In the genomic region with DNA sequence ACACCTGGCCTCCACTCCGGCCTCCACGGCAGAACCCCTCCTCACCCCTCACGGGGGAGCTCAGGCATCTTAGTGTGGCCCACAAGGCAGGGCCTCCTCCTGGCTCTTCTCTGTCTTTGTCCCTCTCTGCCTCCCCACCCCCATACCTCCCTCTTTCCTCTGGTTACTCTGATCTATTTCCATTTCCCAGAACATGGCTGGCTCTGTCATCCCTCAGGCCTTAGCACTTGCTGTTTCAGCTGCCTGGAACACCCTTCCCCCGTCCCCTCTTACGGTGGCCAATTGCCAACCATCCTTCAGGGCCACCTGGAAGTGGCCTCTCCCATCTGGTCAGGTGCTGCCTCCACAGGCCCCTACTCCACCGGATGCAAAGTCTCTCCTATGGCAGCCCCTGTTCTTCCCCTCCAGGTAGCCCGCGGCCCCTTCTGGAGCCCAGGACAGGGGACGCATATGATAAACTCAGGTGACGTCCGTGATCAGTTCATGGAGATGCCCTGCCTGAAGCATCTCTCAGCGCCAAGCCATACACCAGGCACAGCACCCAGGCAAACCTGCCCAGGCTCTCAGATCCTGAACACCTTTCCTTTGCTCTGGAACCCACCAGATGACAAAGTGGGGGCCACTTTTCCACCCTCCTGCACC, we compare ENCODE assay signal across 14 cellular contexts. TPM values are rescaled to one million over a fixed set of nuclear protein-coding genes. Genes with fewer than 3 reads are reported as not detected.
DNase-seq lines count a peak whose midpoint lies in the region; ATAC-seq and TF ChIP-seq lines count a peak whose summit lies in the region.
"Had no signal": no experiment of that assay in that cellular context is flagged by ENCODE, and none has a peak within 500 bp of the region (broad histone marks: within the 10 kb centered on the region; RNA-seq: fewer than 3 reads in every experiment).

No MANE protein-coding gene starts in this region.

- no peaks in the 10 kb centered on the region for H3K9me3 ChIP-seq in BE2C
- H3K9me3 ChIP-seq in neuronal stem cell (replicated peaks in 1 of 2; ENCODE audit: control insufficient read depth in 2 of 2, insufficient read depth in 1 of 2, low read depth in 1 of 2, low read length in 2 of 2), result no peaks in the 10 kb centered on the region

- H3K36me3 ChIP-seq in BE2C (no peaks in the 10 kb centered on the region), neuronal stem cell (replicated peaks in 1 of 2; ENCODE audit: control insufficient read depth in 2 of 2, insufficient read depth in 2 of 2, low read length in 2 of 2) (no peaks in the 10 kb centered on the region)
- H3K36me3 ChIP-seq: BLaER1 had no signal

- H3K36me3 Mint-ChIP-seq in stimulated activated memory B cell treated with anti-CD40 and anti-IgM and Interleukin-4, amounts not matched to agents 10 μg/mL and 1 μg/mL and 100 μg/mL, for 72 hours, result no peaks in the 10 kb centered on the region
- H3K36me3 Mint-ChIP-seq: IgD-negative memory B cell had no signal

- H3K79me1 ChIP-seq in neuronal stem cell (ENCODE audit: low read depth, low read length), result peaks cover 3% of the 10 kb centered on the region

- H2BK12ac ChIP-seq in neuronal stem cell (ENCODE audit: low read length), result no peak overlapping the region

- H3K9ac ChIP-seq in neuronal stem cell (ENCODE audit: low read depth, low read length, poor library complexity), result no peak overlapping the region
- H3K9ac ChIP-seq: BLaER1 had no signal

- no peak overlapping the region for H4K8ac ChIP-seq in neuronal stem cell (ENCODE audit: low read depth, low read length)

- peak overlapping the region; percentile 27 for H2BK5ac ChIP-seq in neuronal stem cell (ENCODE audit: low read length)

- no peaks in the 10 kb centered on the region for H3K9me3 Mint-ChIP-seq in stimulated activated memory B cell treated with anti-CD40 and anti-IgM and Interleukin-4, amounts not matched to agents 10 μg/mL and 1 μg/mL and 100 μg/mL, for 72 hours
- H3K9me3 Mint-ChIP-seq: IgD-negative memory B cell had no signal

- no peak overlapping the region for H2BK120ac ChIP-seq in neuronal stem cell (ENCODE audit: low read depth, low read length)

- peaks cover 53% of the 10 kb centered on the region for H3K27me3 Mint-ChIP-seq in stimulated activated memory B cell treated with anti-CD40 and anti-IgM and Interleukin-4, amounts not matched to agents 10 μg/mL and 1 μg/mL and 100 μg/mL, for 72 hours

- peak; percentile 18 for DNase-seq in DMS53 (lab: John Stamatoyannopoulos, UW)
- DNase-seq in DMS53 treated with DMSO at 0.1 percent for 48 hours (lab: John Stamatoyannopoulos, UW; ENCODE audit: unreplicated experiment), result no peak
- peak; percentile 8 for DNase-seq in BE2C
- peak; percentile 69 for DNase-seq in SHP77 treated with DMSO at 0.1 percent for 48 hours (lab: John Stamatoyannopoulos, UW)
- DNase-seq in neuronal stem cell (ENCODE audit: low spot score), result no peak
- no peak for DNase-seq in cortex of kidney (lab: John Stamatoyannopoulos, UW)
- no peak for DNase-seq in NCI-H146 (lab: John Stamatoyannopoulos, UW)
- DNase-seq: NCI-H2081, NCI-H2227 treated with DMSO at 0.1 percent for 48 hours, SIG-M5 had no signal

- no peak overlapping the region for H3K4me3 ChIP-seq in BE2C (ENCODE audit: low read depth, low read length)
- H3K4me3 ChIP-seq in neuronal stem cell (ENCODE audit: low read length in 2 of 2), result peak overlapping the region in 1 of 2 donors; percentile 31
- H3K4me3 ChIP-seq: BLaER1 had no signal

- H2AFZ ChIP-seq in neuronal stem cell (ENCODE audit: low read length), result no peak overlapping the region

- no peak overlapping the region for H3K4me3 Mint-ChIP-seq in stimulated activated memory B cell treated with anti-CD40 and anti-IgM and Interleukin-4, amounts not matched to agents 10 μg/mL and 1 μg/mL and 100 μg/mL, for 72 hours
- H3K4me3 Mint-ChIP-seq: IgD-negative memory B cell had no signal

- peak overlapping the region; percentile 78 for H3K18ac ChIP-seq in neuronal stem cell (ENCODE audit: low read length)

- peak overlapping the region; percentile 56 for H2BK15ac ChIP-seq in neuronal stem cell (ENCODE audit: low read length)

- H3K4ac ChIP-seq in neuronal stem cell (ENCODE audit: low read length), result no peak overlapping the region

- peaks cover 27% of the 10 kb centered on the region for H3K27me3 ChIP-seq in BE2C
- peaks cover 10 to 92% (median 21%) of the 10 kb centered on the region in 3 experiments for H3K27me3 ChIP-seq in neuronal stem cell (ENCODE audit: control insufficient read depth in 3 of 3, insufficient read depth in 3 of 3, low read depth in 1 of 3, low read length in 3 of 3)

- no peak overlapping the region for H3K27ac ChIP-seq in neuronal stem cell (replicated peaks; ENCODE audit: low read length)
- H3K27ac ChIP-seq: 22Rv1, BLaER1 had no signal

- H3K4me1 ChIP-seq in BE2C, result no peaks in the 10 kb centered on the region
- peaks cover 3 to 23% of the 10 kb centered on the region in 2 donors for H3K4me1 ChIP-seq in neuronal stem cell (ENCODE audit: control insufficient read depth in 2 of 2, insufficient read depth in 1 of 2, low read depth in 1 of 2, low read length in 2 of 2)

- ATAC-seq in stimulated activated memory B cell treated with anti-CD40 and anti-IgM and Interleukin-4, amounts not matched to agents 10 μg/mL and 1 μg/mL and 100 μg/mL, for 72 hours, result no peak

- H3K4me1 Mint-ChIP-seq in stimulated activated memory B cell treated with anti-CD40 and anti-IgM and Interleukin-4, amounts not matched to agents 10 μg/mL and 1 μg/mL and 100 μg/mL, for 72 hours, result no peaks in the 10 kb centered on the region

- peak overlapping the region; percentile 94 for H2AK5ac ChIP-seq in neuronal stem cell (ENCODE audit: low read depth, low read length)

- WGBS in neuronal stem cell (ENCODE audit: extremely low coverage in 2 of 2, insufficient read length in 2 of 2, insufficient replicate concordance in 1 of 2), 2 donors, result no CpG with 5 or more reads among the region's 12 CpGs

- peak overlapping the region; percentile 68 for H3K23ac ChIP-seq in neuronal stem cell (ENCODE audit: low read depth, low read length, poor library complexity)

- TF ChIP-seq CTCF in BE2C (IDR thresholded peaks at IDR 0.05; ENCODE audit: low read depth, low read length), result no peak

- H3K27ac Mint-ChIP-seq in stimulated activated memory B cell treated with anti-CD40 and anti-IgM and Interleukin-4, amounts not matched to agents 10 μg/mL and 1 μg/mL and 100 μg/mL, for 72 hours, result no peak overlapping the region

- H4K91ac ChIP-seq in neuronal stem cell (ENCODE audit: low read depth, low read length, poor library complexity), result peak overlapping the region; percentile 69

- no peak overlapping the region for H3K14ac ChIP-seq in neuronal stem cell (ENCODE audit: low read length)

- H3K4me2 ChIP-seq in neuronal stem cell (ENCODE audit: insufficient read depth, low read length, poor library complexity, severe bottlenecking), result no peak overlapping the region
- H3K4me2 ChIP-seq: BLaER1 had no signal

RNA-seq across cellular contexts. Expression of a gene that starts 3.6 kb away (rescaled TPM):
- 0.37 TPM for polyA plus RNA-seq in BE2C (2012; ENCODE audit: insufficient read depth, insufficient read length, low read depth)
- polyA plus RNA-seq in neuronal stem cell (2013, experiment 1 of 2), result 8.2 TPM
- polyA plus RNA-seq in neuronal stem cell (2013, experiment 2 of 2), result 7.9 TPM
- polyA plus RNA-seq: IgD-negative memory B cell had no signal

RNA-seq across cellular contexts. Expression of a gene that starts 28.9 kb away (rescaled TPM):
- polyA plus RNA-seq in BE2C (2012; ENCODE audit: insufficient read depth, insufficient read length, low read depth), result not detected
- not detected for polyA plus RNA-seq in neuronal stem cell (2013, experiment 1 of 2)
- polyA plus RNA-seq in neuronal stem cell (2013, experiment 2 of 2), result not detected
- polyA plus RNA-seq: IgD-negative memory B cell had no signal

RNA-seq across cellular contexts. Expression of a gene that starts 34.7 kb away (rescaled TPM):
- not detected for polyA plus RNA-seq in BE2C (2012; ENCODE audit: insufficient read depth, insufficient read length, low read depth)
- 0.18 TPM for polyA plus RNA-seq in neuronal stem cell (2013, experiment 1 of 2)
- polyA plus RNA-seq in neuronal stem cell (2013, experiment 2 of 2), result 0.14 TPM
- polyA plus RNA-seq: IgD-negative memory B cell had no signal

RNA-seq across cellular contexts. Expression of a gene that starts 35.3 kb away (rescaled TPM):
- not detected for polyA plus RNA-seq in BE2C (2012; ENCODE audit: insufficient read depth, insufficient read length, low read depth)
- not detected for polyA plus RNA-seq in neuronal stem cell (2013, experiment 1 of 2)
- polyA plus RNA-seq in neuronal stem cell (2013, experiment 2 of 2), result not detected
- polyA plus RNA-seq: IgD-negative memory B cell had no signal

RNA-seq across cellular contexts. Expression of a gene that starts 48.2 kb away (rescaled TPM):
- 0.45 TPM for polyA plus RNA-seq in BE2C (2012; ENCODE audit: insufficient read depth, insufficient read length, low read depth)
- polyA plus RNA-seq in neuronal stem cell (2013, experiment 1 of 2), result not detected
- not detected for polyA plus RNA-seq in neuronal stem cell (2013, experiment 2 of 2)
- polyA plus RNA-seq: IgD-negative memory B cell had no signal

Comparison
In these comparisons a context has a peak if more than half of its experiments do, and no peak if none do; other contexts are left out.
1. DNase-seq: peak in DMS53 (single experiment), BE2C (single experiment) and SHP77 treated with DMSO at 0.1 percent for 48 hours (single experiment); none in DMS53 treated with DMSO at 0.1 percent for 48 hours (single experiment), neuronal stem cell (single experiment), cortex of kidney (single experiment) and NCI-H146 (single experiment).